Comparison of ENCODE assay signal across 4 cellular contexts in the genomic region with DNA sequence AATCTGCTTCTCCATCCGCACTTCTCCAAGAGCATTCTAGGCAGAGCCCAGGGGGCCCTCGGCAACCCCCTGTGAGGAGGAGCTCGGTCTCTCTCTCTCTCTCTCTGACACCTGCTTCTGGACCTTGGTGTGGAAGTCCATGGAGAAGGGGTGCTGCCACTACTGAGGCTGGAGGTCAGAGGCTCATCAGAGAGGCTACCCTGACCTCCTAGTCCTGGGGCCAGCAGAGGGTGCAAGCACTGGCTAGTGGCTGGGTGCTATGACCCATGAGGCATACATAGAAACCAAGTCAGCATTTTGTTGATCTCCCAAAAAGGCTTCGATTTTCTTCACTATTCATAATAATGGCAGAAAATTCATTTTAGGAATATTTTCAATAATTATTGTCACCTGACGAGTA.
A peak's percentile ranks its signal among the peaks of the same experiment; 100 is the strongest.
DNase-seq lines count a peak whose midpoint lies in the region; ATAC-seq, FAIRE-seq and TF ChIP-seq lines count a peak whose summit lies in the region.
"Not testable (repeated sequence)": the region's sequence is repeated elsewhere in the genome, so short reads cannot be mapped to it uniquely, and the experiment has no call there.

No MANE protein-coding gene starts in this region.

- intact Hi-C loops in activated CD4-positive, alpha-beta T cell treated with anti-CD3 and anti-CD28 coated beads, Interleukin-2, amount 10 ng/mL, durations not matched to agents 24 days and 14 days (cut with micrococcal nuclease); K562 (cut with micrococcal nuclease); MCF 10A (cut with micrococcal nuclease): not testable (repeated sequence)

- H2AFZ ChIP-seq in KMS-11 (ENCODE audit: low read depth); K562 (ENCODE audit: low read depth, low read length): not testable (repeated sequence)

- not testable (repeated sequence) for BruUV-seq in K562 (replicated peaks; lab: Mats Ljungman, UMichigan); MCF 10A (replicated peaks; lab: Mats Ljungman, UMichigan)

- CTCF ChIA-PET in K562 (lab: Yijun Ruan, JAX; ENCODE audit: low intra/inter-chr PET ratio); MCF 10A (lab: Yijun Ruan, JAX): not testable (repeated sequence)

- peak overlapping the region; percentile 73; the same call in 1 of the 2 replicates for H3K4me2 ChIP-seq in KMS-11
- not testable (repeated sequence) for H3K4me2 ChIP-seq in K562 (ENCODE audit: insufficient read depth, low read length)

- H3K27me3 ChIP-seq in KMS-11 (ENCODE audit: insufficient read depth, low read depth); K562 (ENCODE audit: control insufficient read depth in 2 of 2, insufficient read depth in 2 of 2, low read length in 2 of 2): not testable (repeated sequence)

- in situ Hi-C loops in K562 (cut with MboI), result not testable (repeated sequence)

- TF ChIP-seq POLR2A in K562 (conservative IDR thresholded peaks at IDR 0.05), result not testable (repeated sequence)

- not testable (repeated sequence) for H3K4me3 Mint-ChIP-seq in activated CD4-positive, alpha-beta T cell treated with anti-CD3 and anti-CD28 coated beads, Interleukin-2, amount 10 ng/mL, durations not matched to agents 24 days and 14 days; MCF 10A (ENCODE audit: unreplicated experiment)

- H3K27me3 Mint-ChIP-seq in activated CD4-positive, alpha-beta T cell treated with anti-CD3 and anti-CD28 coated beads, Interleukin-2, amount 10 ng/mL, durations not matched to agents 24 days and 14 days; MCF 10A (ENCODE audit: insufficient read depth, unreplicated experiment): not testable (repeated sequence)

- H3K36me3 ChIP-seq in KMS-11 (ENCODE audit: insufficient read depth); K562 (ENCODE audit: control insufficient read depth, insufficient read depth, low read length): not testable (repeated sequence)

- not testable (repeated sequence) for FAIRE-seq in K562 (lab: Jason Lieb, UNC)

- H3K9me3 Mint-ChIP-seq in activated CD4-positive, alpha-beta T cell treated with anti-CD3 and anti-CD28 coated beads, Interleukin-2, amount 10 ng/mL, durations not matched to agents 24 days and 14 days; MCF 10A (ENCODE audit: unreplicated experiment): not testable (repeated sequence)

- not testable (repeated sequence) for H3K27ac Mint-ChIP-seq in activated CD4-positive, alpha-beta T cell treated with anti-CD3 and anti-CD28 coated beads, Interleukin-2, amount 10 ng/mL, durations not matched to agents 24 days and 14 days
- H3K27ac Mint-ChIP-seq in MCF 10A (ENCODE audit: low read depth, unreplicated experiment), result peak overlapping the region; percentile 97

- H3K9ac ChIP-seq in KMS-11; K562 (ENCODE audit: insufficient read depth in 1 of 2, low read depth in 2 of 2, low read length in 2 of 2): not testable (repeated sequence)

- H3K79me2 ChIP-seq in KMS-11 (ENCODE audit: insufficient read depth, low read depth); K562 (ENCODE audit: control insufficient read depth, insufficient read depth, low read length): not testable (repeated sequence)

- peak; percentile 53 for ATAC-seq in K562

- TF ChIP-seq EP300 in K562 (IDR thresholded peaks at IDR 0.05; ENCODE audit: low read length), result not testable (repeated sequence)

- not testable (repeated sequence) for H3K4me3 ChIP-seq in KMS-11 (IDR thresholded peaks at IDR 0.05; ENCODE audit: insufficient read depth, low read depth, low read length); K562

- H3K27ac ChIP-seq in KMS-11, result peak overlapping the region; percentile 67; the same call in 1 of the 2 replicates
- H3K27ac ChIP-seq in K562 (ENCODE audit: extremely low read depth, low read depth, low read length), result not testable (repeated sequence)

- H3K36me3 Mint-ChIP-seq in activated CD4-positive, alpha-beta T cell treated with anti-CD3 and anti-CD28 coated beads, Interleukin-2, amount 10 ng/mL, durations not matched to agents 24 days and 14 days (ENCODE audit: low read depth); MCF 10A (ENCODE audit: insufficient read depth, unreplicated experiment): not testable (repeated sequence)

- POLR2A ChIA-PET in K562 (lab: Yijun Ruan, JAX), result interaction anchor here (0.7 kb wide), 1 partner anchor 40 kb away, joined by 3 read pairs; no protein-coding TSS in a partner anchor
- POLR2A ChIA-PET in MCF 10A (lab: Yijun Ruan, JAX), result not testable (repeated sequence)

- 40% methylated on average over 5 of the region's 5 CpGs for WGBS in K562 (ENCODE audit: insufficient coverage, low coverage, missing lambda C conversion rate)

- not testable (repeated sequence) for H3K9me1 ChIP-seq in K562 (ENCODE audit: control insufficient read depth, insufficient read depth, low read length)

- peaks cover 34% of the 10 kb centered on the region for H3K4me1 ChIP-seq in KMS-11 (ENCODE audit: low read depth, poor library complexity, severe bottlenecking)
- not testable (repeated sequence) for H3K4me1 ChIP-seq in K562 (replicated peaks in 1 of 2; ENCODE audit: control insufficient read depth in 2 of 2, insufficient read depth in 2 of 2, low read length in 2 of 2)

- H3K4me1 Mint-ChIP-seq in activated CD4-positive, alpha-beta T cell treated with anti-CD3 and anti-CD28 coated beads, Interleukin-2, amount 10 ng/mL, durations not matched to agents 24 days and 14 days, result not testable (repeated sequence)
- peaks cover 23% of the 10 kb centered on the region for H3K4me1 Mint-ChIP-seq in MCF 10A (ENCODE audit: insufficient read depth, unreplicated experiment)

- H3K9me3 ChIP-seq in K562 (replicated peaks; ENCODE audit: control insufficient read depth, insufficient read depth, low read depth, low read length), result not testable (repeated sequence)

- not testable (repeated sequence) for H4K20me1 ChIP-seq in KMS-11 (ENCODE audit: insufficient read depth); K562 (replicated peaks; ENCODE audit: control insufficient read depth, insufficient read depth, low read length)

- not testable (repeated sequence) for TF ChIP-seq CTCF in KMS-11 (conservative IDR thresholded peaks at IDR 0.05; ENCODE audit: low read depth, low read length); K562 (IDR thresholded peaks at IDR 0.05 in 2 of 3, conservative IDR thresholded peaks at IDR 0.05 in 1 of 3; ENCODE audit: insufficient read depth in 2 of 3, low read depth in 1 of 3, low read length in 3 of 3); MCF 10A (IDR thresholded peaks at IDR 0.05; ENCODE audit: unreplicated experiment)

- peak; percentile 28 for DNase-seq in activated CD4-positive, alpha-beta T cell treated with anti-CD3 and anti-CD28 coated beads, Interleukin-2, amount 10 ng/mL, durations not matched to agents 24 days and 14 days
- DNase-seq in K562 (ENCODE audit: extremely low read depth in 1 of 4, low spot score in 3 of 4); MCF 10A (ENCODE audit: unreplicated experiment): not testable (repeated sequence)

- 0 out of 4 replicates have a peak, but pooled peaks of 1 of the 2 experiments have one; percentile 16 for TF ChIP-seq RAD21 in K562 (CRISPR knock-in tag; conservative IDR thresholded peaks at IDR 0.05 in 1 of 2, IDR thresholded peaks at IDR 0.05 in 1 of 2)

TF ChIP-seq in K562, 482 proteins besides CTCF, POLR2A, EP300 and RAD21:
- TF ChIP-seq ZNF316 (IDR thresholded peaks at IDR 0.05), result 0 out of 2 replicates have a peak, but pooled peaks have one; percentile 15
- peak; percentile 42; the same call in 1 of the 2 replicates for TF ChIP-seq C11orf30 (IDR thresholded peaks at IDR 0.05; ENCODE audit: low read depth)
